Comparison of ENCODE assay signal across 17 cellular contexts in genomic region chr2:110126926-110127325, GRCh38. TPM values are rescaled to one million over a fixed set of nuclear protein-coding genes. Genes with fewer than 3 reads are reported as not detected.
"Had no signal": no experiment of that assay in that cellular context is flagged by ENCODE, and none has a peak within 500 bp of the region (broad histone marks: within the 10 kb centered on the region; RNA-seq: fewer than 3 reads in every experiment).

No MANE protein-coding gene starts in this region.

- H3K79me2 ChIP-seq: hepatocyte had no signal

- H3K4me1 Mint-ChIP-seq: naive thymus-derived CD8-positive, alpha-beta T cell; stimulated activated naive B cell treated with anti-CD40 and anti-IgM and Interleukin-4, amounts not matched to agents 10 μg/mL and 1 μg/mL and 100 μg/mL, for 72 hours had no signal

- H3K4me1 ChIP-seq: esophagus muscularis mucosa, spleen, upper lobe of right lung had no signal

- H3K36me3 ChIP-seq: cardiac muscle cell, neutrophil, spleen, upper lobe of right lung had no signal

- H3K4me3 Mint-ChIP-seq: activated CD4-positive, alpha-beta memory T cell treated with anti-CD3 and anti-CD28 coated beads for 36 hours; activated naive CD8-positive, alpha-beta T cell; activated T-helper 1 cell treated with anti-CD3 and anti-CD28 coated beads, Interleukin-12 subunit alpha, Interleukin-12 subunit beta, Interleukin-2, Interleukin-4 antibody, amounts not matched to agents 30 ng/mL and 10 ng/mL and 1 ng/mL, durations not matched to agents 14 hours and 24 hours and 36 hours; naive thymus-derived CD8-positive, alpha-beta T cell; stimulated activated naive B cell treated with anti-CD40 and anti-IgM and Interleukin-4, amounts not matched to agents 10 μg/mL and 1 μg/mL and 100 μg/mL, for 72 hours had no signal

- H3K4me3 ChIP-seq: cardiac muscle cell, esophagus muscularis mucosa, hepatocyte, spleen, upper lobe of right lung had no signal

- DNase-seq: activated CD4-positive, alpha-beta memory T cell treated with anti-CD3 and anti-CD28 coated beads for 36 hours; activated T-cell treated with anti-CD3 and anti-CD28 coated beads for 4 hours; amniotic stem cell; dermis blood vessel endothelial cell; effector memory CD4-positive, alpha-beta T cell; naive thymus-derived CD8-positive, alpha-beta T cell; posterior cingulate gyrus; spleen; stimulated activated naive B cell treated with anti-CD40 and anti-IgM and Interleukin-4, amounts not matched to agents 10 μg/mL and 1 μg/mL and 100 μg/mL, for 72 hours; upper lobe of right lung had no signal

- H3K27me3 ChIP-seq: esophagus muscularis mucosa, hepatocyte, neutrophil, spleen, upper lobe of right lung had no signal

- H3K36me3 Mint-ChIP-seq: activated CD4-positive, alpha-beta memory T cell treated with anti-CD3 and anti-CD28 coated beads for 36 hours had no signal

- ATAC-seq: naive thymus-derived CD8-positive, alpha-beta T cell; stimulated activated naive B cell treated with anti-CD40 and anti-IgM and Interleukin-4, amounts not matched to agents 10 μg/mL and 1 μg/mL and 100 μg/mL, for 72 hours had no signal

- H3K27ac Mint-ChIP-seq: activated CD4-positive, alpha-beta memory T cell treated with anti-CD3 and anti-CD28 coated beads for 36 hours; activated naive CD8-positive, alpha-beta T cell; activated T-helper 1 cell treated with anti-CD3 and anti-CD28 coated beads, Interleukin-12 subunit alpha, Interleukin-12 subunit beta, Interleukin-2, Interleukin-4 antibody, amounts not matched to agents 30 ng/mL and 10 ng/mL and 1 ng/mL, durations not matched to agents 14 hours and 24 hours and 36 hours; naive thymus-derived CD8-positive, alpha-beta T cell; stimulated activated naive B cell treated with anti-CD40 and anti-IgM and Interleukin-4, amounts not matched to agents 10 μg/mL and 1 μg/mL and 100 μg/mL, for 72 hours had no signal

- H2AFZ ChIP-seq: hepatocyte had no signal

- H3K9me3 ChIP-seq: esophagus muscularis mucosa, neutrophil, upper lobe of right lung had no signal

- H3K4me2 ChIP-seq: hepatocyte had no signal

- H3K27me3 Mint-ChIP-seq: stimulated activated naive B cell treated with anti-CD40 and anti-IgM and Interleukin-4, amounts not matched to agents 10 μg/mL and 1 μg/mL and 100 μg/mL, for 72 hours had no signal

- H3K27ac ChIP-seq: cardiac muscle cell, esophagus muscularis mucosa, hepatocyte, neutrophil, spleen, upper lobe of right lung had no signal

- H3K9me3 Mint-ChIP-seq: activated CD4-positive, alpha-beta memory T cell treated with anti-CD3 and anti-CD28 coated beads for 36 hours; activated T-helper 1 cell treated with anti-CD3 and anti-CD28 coated beads, Interleukin-12 subunit alpha, Interleukin-12 subunit beta, Interleukin-2, Interleukin-4 antibody, amounts not matched to agents 30 ng/mL and 10 ng/mL and 1 ng/mL, durations not matched to agents 14 hours and 24 hours and 36 hours; stimulated activated naive B cell treated with anti-CD40 and anti-IgM and Interleukin-4, amounts not matched to agents 10 μg/mL and 1 μg/mL and 100 μg/mL, for 72 hours had no signal

RNA-seq across cellular contexts. Expression of gene MALL, which starts 11.3 kb away (rescaled TPM):
- total RNA-seq: T-helper 2 cell treated with Interferon-gamma antibody and Interleukin-4, amounts not matched to agents 100 ng/mL and 5 ng/mL, for 36 hours had no signal
- polyA plus RNA-seq: cardiac muscle cell; naive thymus-derived CD8-positive, alpha-beta T cell had no signal
